In the genomic region with DNA sequence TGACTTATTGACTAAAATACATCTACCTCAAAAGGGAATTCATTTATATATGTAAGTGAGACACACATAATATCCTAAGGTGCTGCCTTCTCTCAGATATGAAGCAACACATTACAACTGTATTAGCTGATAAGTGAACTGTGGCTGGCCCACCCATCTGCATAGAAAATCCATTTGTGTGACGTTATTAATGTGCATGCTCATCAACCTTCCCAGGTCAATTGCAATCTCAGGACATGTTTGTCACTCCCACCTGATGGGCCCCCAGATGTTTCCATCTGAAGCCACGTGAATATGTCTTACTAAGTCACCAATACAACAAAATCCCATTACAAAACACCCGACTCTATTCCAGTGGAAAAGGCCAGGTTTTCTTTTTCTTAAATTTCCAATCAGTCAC, we compare ENCODE assay signal across 21 cellular contexts.
"Had no signal": no experiment of that assay in that cellular context is flagged by ENCODE, and none has a peak within 500 bp of the region (broad histone marks: within the 10 kb centered on the region; RNA-seq: fewer than 3 reads in every experiment).

No MANE protein-coding gene starts in this region.

- H3K36me3 ChIP-seq: right lobe of liver, vagina had no signal

- H3K9me3 ChIP-seq: body of pancreas, right lobe of liver, vagina had no signal

- H3K27me3 ChIP-seq: body of pancreas, right lobe of liver, vagina had no signal

- H3K27ac ChIP-seq: body of pancreas, right lobe of liver, vagina had no signal

- ATAC-seq: activated T-helper 17 cell treated with anti-CD3 and anti-CD28 coated beads, Interleukin-2, amount 50 U/mL, for 72 hours; body of pancreas; SK-N-SH treated with all-trans-retinoic acid at 6 μM for 48 hours; stimulated activated naive B cell treated with anti-CD40 and anti-IgM and Interleukin-4, amounts not matched to agents 10 μg/mL and 1 μg/mL and 100 μg/mL, for 72 hours had no signal

- H3K4me3 ChIP-seq: body of pancreas, right lobe of liver, vagina had no signal

- H3K4me1 ChIP-seq: right lobe of liver, vagina had no signal

- FAIRE-seq: colon, frontal cortex, small intestine had no signal

- DNase-seq: activated CD4-positive, alpha-beta T cell treated with anti-CD3 and anti-CD28 coated beads for 1 hour; activated CD4-positive, alpha-beta T cell treated with anti-CD3 and anti-CD28 coated beads, Interleukin-2, amount 50 U/mL, for 1 hour; activated CD8-positive, alpha-beta memory T cell treated with anti-CD3 and anti-CD28 coated beads, Interleukin-2, amount 50 U/mL, for 4 hours; activated naive CD4-positive, alpha-beta T cell; activated naive CD8-positive, alpha-beta T cell treated with anti-CD3 and anti-CD28 coated beads, Interleukin-2, amount 10 ng/mL, durations not matched to agents 7 days and 5 days; activated T-cell treated with anti-CD3 and anti-CD28 coated beads, Interleukin-2, amount 50 U/mL, for 24 hours; body of pancreas; central memory CD4-positive, alpha-beta T cell; hypothalamus; mesenchymal stem cell; posterior cingulate gyrus; right lobe of liver; small intestine; stimulated activated CD4-positive, alpha-beta T cell treated with anti-CD3 and anti-CD28 coated beads, Interleukin-15, amount 100 ng/mL, for 24 hours; stimulated activated CD8-positive, alpha-beta memory T cell treated with anti-CD3 and anti-CD28 coated beads, Interleukin-4, amount 100 ng/mL, for 48 hours; stimulated activated naive B cell treated with anti-CD40 and anti-IgM and Interleukin-4, amounts not matched to agents 10 μg/mL and 1 μg/mL and 100 μg/mL, for 72 hours had no signal
